ENCODE assay signal across 10 cellular contexts in genomic region chr12:11746024-11746771, GRCh38.
DNase-seq lines count a peak whose midpoint lies in the region; ATAC-seq and FAIRE-seq lines count a peak whose summit lies in the region.
"Had no signal": no experiment of that assay in that cellular context is flagged by ENCODE, and none has a peak within 500 bp of the region (broad histone marks: within the 10 kb centered on the region; RNA-seq: fewer than 3 reads in every experiment).

No MANE protein-coding gene starts in this region.

- peaks cover 8 to 30% (median 24%) of the 10 kb centered on the region in 3 donors for H3K4me1 Mint-ChIP-seq in CD8-positive, alpha-beta memory T cell

- ATAC-seq in HG02642 (IDR thresholded peaks at IDR 0.05; ENCODE audit: poor library complexity, unreplicated experiment) (peak; percentile 28), GM18867 (IDR thresholded peaks at IDR 0.05; ENCODE audit: unreplicated experiment) (no peak)

- no peaks in the 10 kb centered on the region for H3K9me3 Mint-ChIP-seq in CD8-positive, alpha-beta memory T cell

- no peak for FAIRE-seq in small intestine (lab: Jason Lieb, UNC)
- FAIRE-seq: G401.6 had no signal

- H3K27ac ChIP-seq in BLaER1 treated with 17β-estradiol and CSF1 and Interleukin-3, amounts not matched to agents 10 nM and 100 nM = peak overlapping the region; percentile 8 to 99 (median 98); a peak in 21 of 22 replicates
- H3K27ac ChIP-seq in SJSA1 = peak overlapping the region; percentile 78
- no peak overlapping the region for H3K27ac ChIP-seq in CD8-positive, alpha-beta memory T cell (ENCODE audit: low read depth, low read length)
- H3K27ac ChIP-seq in small intestine (ENCODE audit: low read depth in 1 of 2, low read length in 1 of 2) = no peak overlapping the region

- peaks cover 0 to 9% (median 3%) of the 10 kb centered on the region in 3 donors for H3K36me3 Mint-ChIP-seq in CD8-positive, alpha-beta memory T cell

- H3K27me3 ChIP-seq in BLaER1 treated with 17β-estradiol and CSF1 and Interleukin-3, amounts not matched to agents 10 nM and 100 nM = no peaks in the 10 kb centered on the region
- H3K27me3 ChIP-seq in SJSA1 (replicated peaks) (no peaks in the 10 kb centered on the region), small intestine (ENCODE audit: control insufficient read depth in 2 of 2, insufficient read depth in 2 of 2, low read length in 2 of 2) (no peaks in the 10 kb centered on the region)
- H3K27me3 ChIP-seq in CD8-positive, alpha-beta memory T cell (ENCODE audit: insufficient read depth, low read length, poor library complexity, severe bottlenecking) = no peaks in the 10 kb centered on the region

- H3K27me3 Mint-ChIP-seq in CD8-positive, alpha-beta memory T cell = no peaks in the 10 kb centered on the region

- H3K4me3 Mint-ChIP-seq in CD8-positive, alpha-beta memory T cell = no peak overlapping the region

- H3K9me3 ChIP-seq in BLaER1 treated with 17β-estradiol and CSF1 and Interleukin-3, amounts not matched to agents 10 nM and 100 nM (replicated peaks in 1 of 11) = peaks cover 0 to 8% (median 0%) of the 10 kb centered on the region in 11 experiments; a peak in 2 of 22 replicates
- H3K9me3 ChIP-seq in SJSA1 (replicated peaks) (no peaks in the 10 kb centered on the region), small intestine (ENCODE audit: control insufficient read depth, low read depth) (no peaks in the 10 kb centered on the region)
- H3K9me3 ChIP-seq in CD8-positive, alpha-beta memory T cell (ENCODE audit: low read length) = no peaks in the 10 kb centered on the region

- CTCF ChIA-PET in CD8-positive, alpha-beta memory T cell (lab: Charles Lee) = no interaction called here

- peaks cover 0 to 54% (median 5%) of the 10 kb centered on the region in 11 experiments; a peak in 9 of 22 replicates for H4K20me1 ChIP-seq in BLaER1 treated with 17β-estradiol and CSF1 and Interleukin-3, amounts not matched to agents 10 nM and 100 nM

- 72 to 88% (median 83%) methylated on average over 8 of the region's 8 CpGs for WGBS in small intestine, 3 donors

- peak overlapping the region; percentile 52 to 96 (median 85) for H3K4me2 ChIP-seq in BLaER1 treated with 17β-estradiol and CSF1 and Interleukin-3, amounts not matched to agents 10 nM and 100 nM

- H3K4me3 ChIP-seq in BLaER1 treated with 17β-estradiol and CSF1 and Interleukin-3, amounts not matched to agents 10 nM and 100 nM = no peak overlapping the region; a peak in 1 of 20 replicates
- H3K4me3 ChIP-seq in SJSA1 (no peak overlapping the region), small intestine (ENCODE audit: low read depth in 1 of 2, low read length in 2 of 2) (no peak overlapping the region)
- no peak overlapping the region for H3K4me3 ChIP-seq in CD8-positive, alpha-beta memory T cell (ENCODE audit: low read length)

- no peak overlapping the region for H3K27ac Mint-ChIP-seq in CD8-positive, alpha-beta memory T cell

- peaks cover 76 to 98% (median 92%) of the 10 kb centered on the region in 10 experiments for H3K4me1 ChIP-seq in BLaER1 treated with 17β-estradiol and CSF1 and Interleukin-3, amounts not matched to agents 10 nM and 100 nM
- H3K4me1 ChIP-seq in SJSA1 (replicated peaks) (peaks cover 74% of the 10 kb centered on the region), small intestine (ENCODE audit: control insufficient read depth in 2 of 2, insufficient read depth in 1 of 2, low read depth in 1 of 2, low read length in 1 of 2) (peaks cover 2 to 7% of the 10 kb centered on the region in 2 donors)
- H3K4me1 ChIP-seq in CD8-positive, alpha-beta memory T cell (ENCODE audit: insufficient read depth, low read length) = no peaks in the 10 kb centered on the region

- DNase-seq in SJSA1 (ENCODE audit: low read depth in 1 of 2, low spot score in 2 of 2) (peak; percentile 88 to 95), kidney glomerular epithelial cell (lab: John Stamatoyannopoulos, UW) (peak; percentile 98), small intestine (no peak)
- DNase-seq in CD8-positive, alpha-beta memory T cell = no peak
- no peak for DNase-seq in activated CD4-positive, CD25-positive, alpha-beta regulatory T cell treated with anti-CD3 and anti-CD28 coated beads, Interleukin-2, amount 50 U/mL, for 72 hours
- DNase-seq: activated CD8-positive, alpha-beta memory T cell treated with anti-CD3 and anti-CD28 coated beads, Interleukin-2, amount 50 U/mL, for 4 hours had no signal

- POLR2A ChIA-PET in CD8-positive, alpha-beta memory T cell (lab: Charles Lee) = no interaction called here

- H3K9ac ChIP-seq in BLaER1 treated with 17β-estradiol and CSF1 and Interleukin-3, amounts not matched to agents 10 nM and 100 nM = peak overlapping the region in 9 of 11 experiments; percentile 2 to 62 (median 34); a peak in 11 of 22 replicates

- H3K36me3 ChIP-seq in BLaER1 treated with 17β-estradiol and CSF1 and Interleukin-3, amounts not matched to agents 10 nM and 100 nM = peaks cover 9 to 67% (median 25%) of the 10 kb centered on the region in 11 experiments; a peak in 17 of 22 replicates
- H3K36me3 ChIP-seq in SJSA1 = peaks cover 3% of the 10 kb centered on the region; the same call in 1 of the 2 replicates
- H3K36me3 ChIP-seq in CD8-positive, alpha-beta memory T cell (ENCODE audit: insufficient read depth, low read length) = no peaks in the 10 kb centered on the region
- H3K36me3 ChIP-seq in small intestine (ENCODE audit: control insufficient read depth in 2 of 2, insufficient read depth in 2 of 2, low read length in 2 of 2) = no peaks in the 10 kb centered on the region

Comparison
In these comparisons a context has a peak if more than half of its experiments do, and no peak if none do; other contexts are left out.
1. H3K27ac ChIP-seq: peak in BLaER1 treated with 17β-estradiol and CSF1 and Interleukin-3, amounts not matched to agents 10 nM and 100 nM (11 of 11) and SJSA1 (single experiment); none in CD8-positive, alpha-beta memory T cell (single experiment) and small intestine (0 of 2).
2. DNase-seq: peak in SJSA1 (2 of 2) and kidney glomerular epithelial cell (single experiment); none in CD8-positive, alpha-beta memory T cell (0 of 5), activated CD4-positive, CD25-positive, alpha-beta regulatory T cell treated with anti-CD3 and anti-CD28 coated beads, Interleukin-2, amount 50 U/mL, for 72 hours (single experiment) and small intestine (single experiment).